8 cellular contexts compared by ENCODE assay signal in genomic region chr7:138460649-138461607, GRCh38. TPM values are rescaled to one million over a fixed set of nuclear protein-coding genes. Genes with fewer than 3 reads are reported as not detected.
DNase-seq lines count a peak whose midpoint lies in the region; ATAC-seq and TF ChIP-seq lines count a peak whose summit lies in the region.

No MANE protein-coding gene starts in this region.

- H3K4me3 Mint-ChIP-seq in CD8-positive, alpha-beta T cell, result peak overlapping the region; percentile 96
- peak overlapping the region; percentile 89 for H3K4me3 Mint-ChIP-seq in activated T-cell treated with anti-CD3 and anti-CD28 coated beads, Interleukin-2, amount 50 U/mL, for 24 hours
- H3K4me3 Mint-ChIP-seq in naive B cell, result peak overlapping the region; percentile 70 to 95 (median 94)
- H3K4me3 Mint-ChIP-seq in stimulated activated memory B cell treated with anti-CD40 and anti-IgM and Interleukin-4, amounts not matched to agents 10 μg/mL and 1 μg/mL and 100 μg/mL, for 72 hours, result peak overlapping the region; percentile 81

- H3K27ac ChIP-seq in CD8-positive, alpha-beta T cell (ENCODE audit: low read depth, low read length), result peak overlapping the region; percentile 81

- H3K9me3 Mint-ChIP-seq in CD8-positive, alpha-beta T cell, result no peaks in the 10 kb centered on the region
- no peaks in the 10 kb centered on the region for H3K9me3 Mint-ChIP-seq in activated T-cell treated with anti-CD3 and anti-CD28 coated beads, Interleukin-2, amount 50 U/mL, for 24 hours
- peaks cover 2 to 11% (median 7%) of the 10 kb centered on the region in 7 donors for H3K9me3 Mint-ChIP-seq in naive B cell
- peaks cover 2% of the 10 kb centered on the region for H3K9me3 Mint-ChIP-seq in stimulated activated memory B cell treated with anti-CD40 and anti-IgM and Interleukin-4, amounts not matched to agents 10 μg/mL and 1 μg/mL and 100 μg/mL, for 72 hours

- H3K27me3 Mint-ChIP-seq in CD8-positive, alpha-beta T cell (ENCODE audit: low read depth), result no peaks in the 10 kb centered on the region
- H3K27me3 Mint-ChIP-seq in activated T-cell treated with anti-CD3 and anti-CD28 coated beads, Interleukin-2, amount 50 U/mL, for 24 hours, result no peaks in the 10 kb centered on the region
- H3K27me3 Mint-ChIP-seq in naive B cell, result peaks cover 0 to 7% (median 5%) of the 10 kb centered on the region in 3 donors
- no peaks in the 10 kb centered on the region for H3K27me3 Mint-ChIP-seq in stimulated activated memory B cell treated with anti-CD40 and anti-IgM and Interleukin-4, amounts not matched to agents 10 μg/mL and 1 μg/mL and 100 μg/mL, for 72 hours

- peak overlapping the region; percentile 56 for H3K4me3 ChIP-seq in CD8-positive, alpha-beta T cell (ENCODE audit: low read depth, low read length)
- peak overlapping the region; percentile 65 for H3K4me3 ChIP-seq in NT2/D1 (ENCODE audit: insufficient read length, low read depth)

- peaks cover 40% of the 10 kb centered on the region for H3K4me1 Mint-ChIP-seq in CD8-positive, alpha-beta T cell (ENCODE audit: low read depth)
- H3K4me1 Mint-ChIP-seq in activated T-cell treated with anti-CD3 and anti-CD28 coated beads, Interleukin-2, amount 50 U/mL, for 24 hours (ENCODE audit: low read depth), result peaks cover 41% of the 10 kb centered on the region
- H3K4me1 Mint-ChIP-seq in naive B cell, result peaks cover 9 to 21% (median 20%) of the 10 kb centered on the region in 3 donors
- peaks cover 14% of the 10 kb centered on the region for H3K4me1 Mint-ChIP-seq in stimulated activated memory B cell treated with anti-CD40 and anti-IgM and Interleukin-4, amounts not matched to agents 10 μg/mL and 1 μg/mL and 100 μg/mL, for 72 hours

- CTCF ChIA-PET in CD8-positive, alpha-beta T cell (lab: Charles Lee), result interaction anchor here (0.9 kb wide), 1 partner anchor 278 kb away, joined by 3 read pairs; no protein-coding TSS in a partner anchor

- no peaks in the 10 kb centered on the region for H3K36me3 ChIP-seq in CD8-positive, alpha-beta T cell (ENCODE audit: insufficient read depth, low read length)
- peaks cover 8% of the 10 kb centered on the region for H3K36me3 ChIP-seq in NT2/D1 (ENCODE audit: insufficient read depth, insufficient read length, low read length)

- intact Hi-C loops in CD8-positive, alpha-beta T cell (cut with DNase I, micrococcal nuclease), result loop anchor here (1.0 to 10.0 kb wide), 11 partner anchors 164 to 896 kb away; partner anchors contain the start of genes UBN2 (in 2 of the 2), CREB3L2 (in 1 of the 2), FMC1 (in 1 of the 2) and LUC7L2 (in 1 of the 2)

- H3K9ac ChIP-seq in NT2/D1 (ENCODE audit: insufficient read length, low read depth), result peak overlapping the region; percentile 92

- H3K27ac Mint-ChIP-seq in CD8-positive, alpha-beta T cell, result peak overlapping the region; percentile 90
- peak overlapping the region; percentile 86 for H3K27ac Mint-ChIP-seq in activated T-cell treated with anti-CD3 and anti-CD28 coated beads, Interleukin-2, amount 50 U/mL, for 24 hours
- peak overlapping the region; percentile 1 to 94 (median 72) for H3K27ac Mint-ChIP-seq in naive B cell
- peak overlapping the region; percentile 41 for H3K27ac Mint-ChIP-seq in stimulated activated memory B cell treated with anti-CD40 and anti-IgM and Interleukin-4, amounts not matched to agents 10 μg/mL and 1 μg/mL and 100 μg/mL, for 72 hours

- no peak for TF ChIP-seq CTCF in CD8-positive, alpha-beta T cell (IDR thresholded peaks at IDR 0.05)

- DNase-seq in CD8-positive, alpha-beta T cell, result peak; percentile 17 to 71 (median 54)
- DNase-seq in NT2/D1 (ENCODE audit: low read depth, low spot score), result peak; percentile 9
- DNase-seq in activated T-cell treated with anti-CD3 and anti-CD28 coated beads, Interleukin-2, amount 50 U/mL, for 24 hours, result peak; percentile 80
- DNase-seq in naive B cell, result peak; percentile 61

- ATAC-seq in CD8-positive, alpha-beta T cell, result peak; percentile 4
- ATAC-seq in GM19395 (IDR thresholded peaks at IDR 0.05; ENCODE audit: unreplicated experiment) (peak; percentile 41), HG03469 (IDR thresholded peaks at IDR 0.05; ENCODE audit: unreplicated experiment) (peak; percentile 19), esophagus mucosa (peak; percentile 34), naive B cell (ENCODE audit: low read depth in 2 of 2) (peak; percentile 12 to 20)
- ATAC-seq in stimulated activated memory B cell treated with anti-CD40 and anti-IgM and Interleukin-4, amounts not matched to agents 10 μg/mL and 1 μg/mL and 100 μg/mL, for 72 hours, result peak; percentile 62

- H3K9me3 ChIP-seq in CD8-positive, alpha-beta T cell (ENCODE audit: low read length), result no peaks in the 10 kb centered on the region
- H3K9me3 ChIP-seq in NT2/D1 (ENCODE audit: insufficient read depth, low read length), result peaks cover 12% of the 10 kb centered on the region; the same call in 1 of the 2 replicates

- peaks cover 6% of the 10 kb centered on the region for H3K36me3 Mint-ChIP-seq in CD8-positive, alpha-beta T cell
- peaks cover 27% of the 10 kb centered on the region for H3K36me3 Mint-ChIP-seq in activated T-cell treated with anti-CD3 and anti-CD28 coated beads, Interleukin-2, amount 50 U/mL, for 24 hours (ENCODE audit: low read depth)
- peaks cover 0 to 4% of the 10 kb centered on the region in 2 donors for H3K36me3 Mint-ChIP-seq in naive B cell
- H3K36me3 Mint-ChIP-seq in stimulated activated memory B cell treated with anti-CD40 and anti-IgM and Interleukin-4, amounts not matched to agents 10 μg/mL and 1 μg/mL and 100 μg/mL, for 72 hours, result no peaks in the 10 kb centered on the region

- H3K27me3 ChIP-seq in CD8-positive, alpha-beta T cell (ENCODE audit: insufficient read depth, low read length), result no peaks in the 10 kb centered on the region
- H3K27me3 ChIP-seq in NT2/D1 (ENCODE audit: insufficient read depth, insufficient read length), result no peaks in the 10 kb centered on the region

- peaks cover 19% of the 10 kb centered on the region for H3K4me1 ChIP-seq in CD8-positive, alpha-beta T cell (ENCODE audit: insufficient read depth, low read length)
- no peaks in the 10 kb centered on the region for H3K4me1 ChIP-seq in NT2/D1 (ENCODE audit: insufficient read depth, insufficient read length)

- POLR2A ChIA-PET in CD8-positive, alpha-beta T cell (lab: Charles Lee), result interaction anchor here (1.1 to 1.8 kb wide), 5 partner anchors 9 to 292 kb away, joined by 3 to 6 read pairs (median 4); no protein-coding TSS in a partner anchor

RNA-seq across cellular contexts. Expression of gene TRIM24, which starts 0.9 kb away (rescaled TPM):
- 10 to 100 TPM; 16.1 to 16.2 TPM for total RNA-seq in CD8-positive, alpha-beta T cell
- total RNA-seq in esophagus mucosa, result 9.2 TPM
- 10 to 100 TPM in 1 of 6 donors, 1 to 10 TPM in 5; 4.8 to 10.3 (median 6.3) TPM for polyA plus RNA-seq in naive B cell (ENCODE audit: low read depth in 6 of 6)

Comparison
In these comparisons a context has a peak if more than half of its experiments do, and no peak if none do; other contexts are left out.
1. Peak in every context shown above with its lines: DNase-seq, ATAC-seq, H3K4me3 ChIP-seq and H3K27ac ChIP-seq.
2. ATAC-seq: peak in every context shown above with its lines; median percentile 62 in stimulated activated memory B cell treated with anti-CD40 and anti-IgM and Interleukin-4, amounts not matched to agents 10 μg/mL and 1 μg/mL and 100 μg/mL, for 72 hours; 41 in GM19395; 34 in esophagus mucosa; 19 in HG03469; 16 in naive B cell; 4 in CD8-positive, alpha-beta T cell.
3. DNase-seq: peak in every context shown above with its lines; median percentile 80 in activated T-cell treated with anti-CD3 and anti-CD28 coated beads, Interleukin-2, amount 50 U/mL, for 24 hours; 61 in naive B cell; 54 in CD8-positive, alpha-beta T cell; 9 in NT2/D1.